9 cellular contexts compared by ENCODE assay signal in genomic region chr18:31707815-31708214, GRCh38. TPM values are rescaled to one million over a fixed set of nuclear protein-coding genes. Genes with fewer than 3 reads are reported as not detected.
"Had no signal": no experiment of that assay in that cellular context is flagged by ENCODE, and none has a peak within 500 bp of the region (broad histone marks: within the 10 kb centered on the region; RNA-seq: fewer than 3 reads in every experiment).

No MANE protein-coding gene starts in this region.

- DNase-seq: GDM1, GF-D8 had no signal

- H3K4me3 ChIP-seq: GM12878 had no signal

- FAIRE-seq: G401.6, GM12878, GM12891, GM12892, GM18507, GM19239 had no signal

- ATAC-seq: GM12878 had no signal

RNA-seq across cellular contexts. Expression of gene SLC25A52, which starts 52.9 kb away (rescaled TPM):
- total RNA-seq: G401, GM12878 had no signal
- polyA plus RNA-seq: GM12878 had no signal
